In the genomic region with DNA sequence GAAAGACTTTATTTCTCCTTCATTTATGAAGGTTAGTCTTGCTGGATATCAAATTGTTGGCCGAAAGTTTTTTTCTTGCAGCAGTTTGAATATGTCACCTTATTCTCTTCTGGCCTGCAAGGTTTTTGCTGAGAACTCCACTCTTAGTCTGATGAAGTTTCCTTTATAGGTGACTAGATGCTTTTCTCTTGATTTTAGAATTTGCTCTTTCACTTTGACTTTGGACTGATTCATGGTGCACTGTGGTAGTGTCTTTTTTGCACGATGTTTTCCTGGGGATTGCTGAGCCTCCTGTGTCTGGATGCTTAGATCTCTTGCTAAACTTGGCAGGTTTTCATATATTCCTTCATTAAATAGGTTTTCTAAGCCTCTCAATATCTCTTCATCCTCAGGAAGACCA, we compare ENCODE assay signal across 1 cellular context.
TF ChIP-seq lines count a peak whose summit lies in the region.

No MANE protein-coding gene starts in this region.

TF ChIP-seq in HepG2, 621 proteins besides CTCF, POLR2A, EP300 and RAD21:
- TF ChIP-seq KMT2A (CRISPR knock-in tag; IDR thresholded peaks at IDR 0.05) = no peak
TF ChIP-seq in HepG2: peak in this region for 0.
